In the genomic region with DNA sequence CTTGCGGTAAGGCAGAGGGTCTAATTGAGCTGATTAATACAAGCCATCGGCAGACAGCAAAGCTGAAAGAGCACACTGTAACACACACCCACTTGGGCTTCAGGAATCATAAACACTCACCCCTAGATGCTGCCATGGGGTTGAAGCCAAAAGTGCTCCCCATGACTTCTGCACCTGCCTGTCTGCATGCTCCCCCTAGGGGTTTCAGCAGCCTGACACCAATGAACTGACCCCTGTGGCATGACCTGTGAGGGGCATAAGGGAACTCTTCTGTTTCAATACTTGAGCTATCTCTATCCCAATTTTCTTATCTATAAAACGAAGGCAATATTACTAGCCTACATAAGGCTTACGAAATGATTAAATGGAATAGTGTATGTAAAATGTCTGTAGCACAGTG, we compare ENCODE assay signal across 1 cellular context.
TF ChIP-seq lines count a peak whose summit lies in the region.

No MANE protein-coding gene starts in this region.

TF ChIP-seq in GM23338, 12 proteins besides CTCF, POLR2A, EP300 and RAD21 (continued from another document):
- TF ChIP-seq ZNF331 (CRISPR knock-in tag; IDR thresholded peaks at IDR 0.05; ENCODE audit: low read depth), result no peak
- TF ChIP-seq JUNB (IDR thresholded peaks at IDR 0.05; ENCODE audit: unreplicated experiment), result no peak
